1 cellular context compared by ENCODE assay signal in the genomic region with DNA sequence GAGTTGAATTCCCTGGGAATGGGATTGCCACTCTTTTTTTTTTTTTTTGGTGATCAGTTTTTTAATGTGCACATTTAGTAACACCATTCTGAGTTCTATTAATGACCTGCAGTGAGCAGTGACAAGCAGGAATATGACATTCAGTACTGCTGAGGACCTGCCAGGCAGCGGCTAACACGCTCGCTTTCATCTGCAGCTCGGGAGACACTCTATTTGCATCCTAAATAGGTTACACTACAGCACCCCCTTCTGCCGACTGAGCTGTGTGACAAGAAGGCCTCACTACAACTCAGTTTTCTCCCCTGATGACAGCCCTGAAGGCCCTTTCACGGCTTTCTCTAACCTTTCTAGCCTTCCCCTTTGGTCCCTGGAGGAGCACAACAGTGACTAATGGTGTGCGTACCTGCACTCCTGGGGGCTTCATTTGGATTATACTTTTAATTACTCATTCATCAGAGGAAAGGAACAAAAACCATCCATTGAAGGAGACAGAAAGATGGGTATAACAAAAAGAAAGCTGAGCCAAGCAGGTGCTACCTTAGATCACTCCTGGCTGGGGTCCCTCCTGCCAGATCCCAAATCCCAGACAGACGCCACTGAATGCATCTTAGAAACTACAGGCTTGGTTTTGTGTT.
TF ChIP-seq lines count a peak whose summit lies in the region.

No MANE protein-coding gene starts in this region.

TF ChIP-seq in GM23338, 12 proteins besides CTCF, POLR2A, EP300 and RAD21 (continued from another document):
- TF ChIP-seq, protein P1, sequence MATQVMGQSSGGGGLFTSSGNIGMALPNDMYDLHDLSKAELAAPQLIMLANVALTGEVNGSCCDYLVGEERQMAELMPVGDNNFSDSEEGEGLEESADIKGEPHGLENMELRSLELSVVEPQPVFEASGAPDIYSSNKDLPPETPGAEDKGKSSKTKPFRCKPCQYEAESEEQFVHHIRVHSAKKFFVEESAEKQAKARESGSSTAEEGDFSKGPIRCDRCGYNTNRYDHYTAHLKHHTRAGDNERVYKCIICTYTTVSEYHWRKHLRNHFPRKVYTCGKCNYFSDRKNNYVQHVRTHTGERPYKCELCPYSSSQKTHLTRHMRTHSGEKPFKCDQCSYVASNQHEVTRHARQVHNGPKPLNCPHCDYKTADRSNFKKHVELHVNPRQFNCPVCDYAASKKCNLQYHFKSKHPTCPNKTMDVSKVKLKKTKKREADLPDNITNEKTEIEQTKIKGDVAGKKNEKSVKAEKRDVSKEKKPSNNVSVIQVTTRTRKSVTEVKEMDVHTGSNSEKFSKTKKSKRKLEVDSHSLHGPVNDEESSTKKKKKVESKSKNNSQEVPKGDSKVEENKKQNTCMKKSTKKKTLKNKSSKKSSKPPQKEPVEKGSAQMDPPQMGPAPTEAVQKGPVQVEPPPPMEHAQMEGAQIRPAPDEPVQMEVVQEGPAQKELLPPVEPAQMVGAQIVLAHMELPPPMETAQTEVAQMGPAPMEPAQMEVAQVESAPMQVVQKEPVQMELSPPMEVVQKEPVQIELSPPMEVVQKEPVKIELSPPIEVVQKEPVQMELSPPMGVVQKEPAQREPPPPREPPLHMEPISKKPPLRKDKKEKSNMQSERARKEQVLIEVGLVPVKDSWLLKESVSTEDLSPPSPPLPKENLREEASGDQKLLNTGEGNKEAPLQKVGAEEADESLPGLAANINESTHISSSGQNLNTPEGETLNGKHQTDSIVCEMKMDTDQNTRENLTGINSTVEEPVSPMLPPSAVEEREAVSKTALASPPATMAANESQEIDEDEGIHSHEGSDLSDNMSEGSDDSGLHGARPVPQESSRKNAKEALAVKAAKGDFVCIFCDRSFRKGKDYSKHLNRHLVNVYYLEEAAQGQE (IDR thresholded peaks at IDR 0.05; ENCODE audit: unreplicated experiment): no peak
- no peak for TF ChIP-seq POLR2AphosphoS5 (IDR thresholded peaks at IDR 0.05; ENCODE audit: low read depth)
- no peak for TF ChIP-seq ZNF331 (CRISPR knock-in tag; IDR thresholded peaks at IDR 0.05; ENCODE audit: low read depth)
